ENCODE assay signal across 20 cellular contexts in the genomic region with DNA sequence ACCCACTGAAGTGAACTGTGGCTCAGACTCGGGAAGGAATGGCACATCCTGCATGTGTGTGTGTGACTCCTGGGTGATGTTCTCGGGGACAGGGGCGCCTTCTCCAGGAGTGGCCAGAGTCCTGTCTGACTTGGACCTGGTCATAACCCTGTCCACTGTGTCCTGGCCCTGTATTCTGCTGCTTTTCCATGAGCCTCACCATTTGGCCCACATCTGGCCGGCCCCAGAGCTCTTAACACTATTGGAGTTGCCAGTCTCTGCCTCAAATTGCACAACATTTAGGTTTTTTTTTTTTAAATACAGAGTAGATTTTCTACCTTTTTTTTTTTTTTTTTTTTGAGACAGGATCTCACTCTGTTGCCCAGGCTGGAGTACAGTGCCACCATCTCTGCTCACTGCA.
DNase-seq lines count a peak whose midpoint lies in the region; ATAC-seq and TF ChIP-seq lines count a peak whose summit lies in the region.
"Had no signal": no experiment of that assay in that cellular context is flagged by ENCODE, and none has a peak within 500 bp of the region (broad histone marks: within the 10 kb centered on the region; RNA-seq: fewer than 3 reads in every experiment).

No MANE protein-coding gene starts in this region.

- H3K9me3 Mint-ChIP-seq in osteocyte (ENCODE audit: unreplicated experiment) = no peaks in the 10 kb centered on the region
- H3K9me3 Mint-ChIP-seq: GM23338, HFFc6 had no signal

- H3K4me3 Mint-ChIP-seq in osteocyte (ENCODE audit: unreplicated experiment) = no peak overlapping the region
- H3K4me3 Mint-ChIP-seq: CD14-positive monocyte; CD4-positive, alpha-beta memory T cell; GM23338; HFFc6; IgD-negative memory B cell had no signal

- H3K4me1 Mint-ChIP-seq in osteocyte (ENCODE audit: unreplicated experiment) = peaks cover 4% of the 10 kb centered on the region
- H3K4me1 Mint-ChIP-seq: CD14-positive monocyte, IgD-negative memory B cell had no signal

- intact Hi-C loops in right cardiac atrium (cut with DNase I) = loop anchor here in 1 of 4 donors (10.0 kb wide), 1 partner anchor 312 kb away; a partner anchor contains a TSS

- H3K4me3 ChIP-seq in AG10803 (ENCODE audit: low read length) (no peak overlapping the region), right cardiac atrium (ENCODE audit: low read length) (no peak overlapping the region)
- H3K4me3 ChIP-seq: BLaER1, GM23338 had no signal

- peak in 1 of 2 donors; percentile 68 for ATAC-seq in right cardiac atrium
- ATAC-seq: GM23338, HCT116, HepG2 had no signal

- H3K4me1 ChIP-seq in right cardiac atrium (ENCODE audit: control insufficient read depth, insufficient read depth, low read length) = no peaks in the 10 kb centered on the region
- H3K4me1 ChIP-seq: BLaER1 had no signal

- H3K27me3 ChIP-seq in right cardiac atrium (ENCODE audit: control insufficient read depth, insufficient read depth) = no peaks in the 10 kb centered on the region
- H3K27me3 ChIP-seq: BLaER1 had no signal

- no peaks in the 10 kb centered on the region for H3K9me3 ChIP-seq in right cardiac atrium (ENCODE audit: control insufficient read depth, low read length)
- H3K9me3 ChIP-seq: BLaER1 had no signal

- no peaks in the 10 kb centered on the region for H3K27me3 Mint-ChIP-seq in osteocyte (ENCODE audit: unreplicated experiment)

- H3K36me3 Mint-ChIP-seq in osteocyte (ENCODE audit: unreplicated experiment) = no peaks in the 10 kb centered on the region
- H3K36me3 Mint-ChIP-seq: CD14-positive monocyte; CD4-positive, alpha-beta memory T cell; IgD-negative memory B cell had no signal

- H3K27ac ChIP-seq in right cardiac atrium (ENCODE audit: low read length) = no peak overlapping the region
- H3K27ac ChIP-seq: BLaER1 had no signal

- peak; percentile 63 for DNase-seq in AG10803 (ENCODE audit: low read depth)
- DNase-seq in AG20443 (ENCODE audit: low spot score) = peak; percentile 37
- DNase-seq in right cardiac atrium = peak in 2 of 3 donors; percentile 70 to 77
- peak; percentile 53 for DNase-seq in osteocyte (ENCODE audit: extremely low spot score, unreplicated experiment)
- no peak for DNase-seq in stimulated activated CD4-positive, alpha-beta T cell treated with anti-CD3 and anti-CD28 coated beads, Interleukin-4, amount 100 ng/mL, for 1 hour
- DNase-seq in NCI-H82 treated with DMSO at 0.1 percent for 48 hours (lab: John Stamatoyannopoulos, UW; ENCODE audit: unreplicated experiment) = no peak
- DNase-seq in SIG-M5 treated with dmso at 0.1 percent for 504 hours (lab: John Stamatoyannopoulos, UW; ENCODE audit: unreplicated experiment) = no peak
- no peak for DNase-seq in UCSD-AML1 (lab: John Stamatoyannopoulos, UW; ENCODE audit: unreplicated experiment)
- DNase-seq: ACHN, Calu3, DMS79 treated with DMSO at 0.1 percent for 48 hours, GF-D8, HFFc6 had no signal

- WGBS in right cardiac atrium = 82% methylated on average over 4 of the region's 4 CpGs

- no peak for TF ChIP-seq CTCF in AG10803 (conservative IDR thresholded peaks at IDR 0.05; ENCODE audit: low read length)
- no peak for TF ChIP-seq CTCF in osteocyte (IDR thresholded peaks at IDR 0.05)

- no peak overlapping the region for H3K27ac Mint-ChIP-seq in osteocyte (ENCODE audit: unreplicated experiment)
- H3K27ac Mint-ChIP-seq: CD14-positive monocyte; CD4-positive, alpha-beta memory T cell; GM23338; HFFc6; IgD-negative memory B cell had no signal

Comparison
In these comparisons a context has a peak if more than half of its experiments do, and no peak if none do; other contexts are left out.
1. DNase-seq: peak in AG10803 (single experiment), AG20443 (single experiment), right cardiac atrium (2 of 3) and osteocyte (single experiment); none in stimulated activated CD4-positive, alpha-beta T cell treated with anti-CD3 and anti-CD28 coated beads, Interleukin-4, amount 100 ng/mL, for 1 hour (single experiment), NCI-H82 treated with DMSO at 0.1 percent for 48 hours (single experiment), SIG-M5 treated with dmso at 0.1 percent for 504 hours (single experiment) and UCSD-AML1 (single experiment).